Comparison of ENCODE assay signal across 10 cellular contexts in the genomic region with DNA sequence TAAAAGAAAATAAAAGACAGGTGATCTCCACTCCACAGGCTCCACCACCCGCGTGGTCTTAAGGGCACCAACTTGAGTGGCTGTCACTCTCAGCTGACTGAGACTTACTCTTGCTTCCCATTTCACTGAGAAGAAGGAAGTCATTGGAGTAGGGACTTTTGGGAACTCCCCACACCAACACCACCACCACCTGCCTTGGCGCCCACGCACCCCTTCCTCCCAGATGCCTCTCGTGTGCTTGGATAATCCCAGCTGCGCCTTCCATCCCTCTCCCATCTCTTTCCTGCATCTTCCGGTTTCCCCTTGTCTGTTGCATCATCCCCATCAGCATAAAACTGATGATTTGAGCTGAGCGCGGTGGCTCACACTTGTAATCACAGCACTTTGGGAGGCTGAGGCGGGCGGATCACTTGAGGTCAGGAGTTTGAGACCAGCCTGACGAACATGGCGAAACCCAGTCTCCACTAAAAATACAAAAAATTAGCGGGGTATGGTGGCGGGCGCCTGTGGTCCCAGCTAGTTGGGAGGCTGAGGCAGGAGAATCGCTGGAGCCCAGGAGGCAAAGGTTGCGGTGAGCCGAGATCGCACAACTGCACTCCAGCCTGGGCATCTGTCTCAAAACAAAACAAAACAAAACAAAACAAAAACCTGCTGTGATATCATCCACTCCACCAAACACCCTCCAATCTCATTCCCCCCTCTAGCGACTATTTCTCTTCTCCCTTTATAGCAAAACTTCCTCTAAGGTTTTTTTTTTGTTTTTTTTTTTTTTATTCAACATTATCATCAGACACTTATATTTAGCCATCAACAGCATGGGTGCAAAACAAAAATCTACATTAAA. TPM values are rescaled to one million over a fixed set of nuclear protein-coding genes. Genes with fewer than 3 reads are reported as not detected.
DNase-seq lines count a peak whose midpoint lies in the region; ATAC-seq and TF ChIP-seq lines count a peak whose summit lies in the region.
"Had no signal": no experiment of that assay in that cellular context is flagged by ENCODE, and none has a peak within 500 bp of the region (broad histone marks: within the 10 kb centered on the region; RNA-seq: fewer than 3 reads in every experiment).

No MANE protein-coding gene starts in this region.

- intact Hi-C loops in Right ventricle myocardium inferior (cut with DNase I) (no loop called here), cardiac septum (cut with DNase I) (no loop called here), OCI-LY7 (cut with micrococcal nuclease; ENCODE audit: unreplicated experiment) (loop anchor here (2.0 to 5.0 kb wide), 2 partner anchors 38 to 68 kb away; no protein-coding TSS in a partner anchor), heart left ventricle (cut with DNase I) (loop anchor here in 3 of 10 donors (2.0 to 5.0 kb wide), 3 partner anchors 24 to 63 kb away; partner anchors contain the start of gene SLC1A5 (in 1 of the 3)), upper lobe of right lung (cut with DNase I) (no loop called here), sigmoid colon (cut with DNase I) (no loop called here)

- 76 to 84% (median 81%) methylated on average over 21 of the region's 21 CpGs for WGBS in heart left ventricle, 4 donors
- WGBS in sigmoid colon, 2 donors, result 83 to 86% methylated on average over 21 of the region's 21 CpGs

- H3K4me2 ChIP-seq in OCI-LY7 (ENCODE audit: low read length), result peak overlapping the region; percentile 2; the same call in 1 of the 2 replicates

- H3K27ac ChIP-seq in OCI-LY7 (ENCODE audit: low read depth, low read length, poor library complexity, severe bottlenecking), result peak overlapping the region; percentile 5
- H3K27ac ChIP-seq in heart left ventricle, result peak overlapping the region in 1 of 12 donors; percentile 85
- peak overlapping the region; percentile 47 for H3K27ac ChIP-seq in upper lobe of right lung
- peak overlapping the region in 1 of 4 donors; percentile 34 for H3K27ac ChIP-seq in sigmoid colon

- DNase-seq in Right ventricle myocardium inferior (ENCODE audit: missing footprints) (no peak), cardiac septum (ENCODE audit: low spot score) (no peak), OCI-LY7 (ENCODE audit: low spot score) (peak; percentile 37), heart left ventricle (no peak), upper lobe of right lung (peak; percentile 80), NCI-H1105 (lab: John Stamatoyannopoulos, UW) (no peak), LoVo (ENCODE audit: low spot score) (no peak), sigmoid colon (no peak)
- DNase-seq: activated CD8-positive, alpha-beta memory T cell treated with anti-CD3 and anti-CD28 coated beads, Interleukin-2, amount 50 U/mL, for 4 hours; central memory CD4-positive, alpha-beta T cell had no signal

- H3K36me3 ChIP-seq in OCI-LY7 (ENCODE audit: insufficient read depth, low read length) (no peaks in the 10 kb centered on the region), heart left ventricle (no peaks in the 10 kb centered on the region), upper lobe of right lung (no peaks in the 10 kb centered on the region), sigmoid colon (no peaks in the 10 kb centered on the region)

- H3K9me3 ChIP-seq in OCI-LY7 (ENCODE audit: low read length), result no peaks in the 10 kb centered on the region; the same call in 1 of the 2 replicates
- no peaks in the 10 kb centered on the region for H3K9me3 ChIP-seq in heart left ventricle
- no peaks in the 10 kb centered on the region for H3K9me3 ChIP-seq in upper lobe of right lung
- H3K9me3 ChIP-seq in sigmoid colon, result no peaks in the 10 kb centered on the region

- peak overlapping the region; percentile 24; the same call in 1 of the 2 replicates for H2AFZ ChIP-seq in OCI-LY7 (ENCODE audit: low read length)

- H3K4me3 ChIP-seq in OCI-LY7 (ENCODE audit: low read depth, low read length, poor library complexity, severe bottlenecking) (no peak overlapping the region), heart left ventricle (no peak overlapping the region), upper lobe of right lung (no peak overlapping the region), sigmoid colon (no peak overlapping the region)

- H4K20me1 ChIP-seq in OCI-LY7 (ENCODE audit: insufficient read depth, low read length), result no peaks in the 10 kb centered on the region

- CTCF ChIA-PET in OCI-LY7 (lab: Charles Lee; ENCODE audit: unreplicated experiment), result no interaction called here

- H3K79me2 ChIP-seq in OCI-LY7 (ENCODE audit: insufficient read depth, low read depth, low read length), result no peaks in the 10 kb centered on the region

- no peaks in the 10 kb centered on the region for H3K9me2 ChIP-seq in OCI-LY7 (ENCODE audit: insufficient read depth, low read length)

- H3K27me3 ChIP-seq in heart left ventricle (no peaks in the 10 kb centered on the region), upper lobe of right lung (no peaks in the 10 kb centered on the region), sigmoid colon (no peaks in the 10 kb centered on the region)

- BruUV-seq in OCI-LY7 (replicated peaks; lab: Mats Ljungman, UMichigan), result no TSS peak

- peaks cover 31% of the 10 kb centered on the region for H3K4me1 ChIP-seq in OCI-LY7 (ENCODE audit: insufficient read depth, low read length, poor library complexity, severe bottlenecking)
- H3K4me1 ChIP-seq in heart left ventricle, result peaks cover 0 to 37% (median 0%) of the 10 kb centered on the region in 12 donors
- H3K4me1 ChIP-seq in upper lobe of right lung, result peaks cover 14% of the 10 kb centered on the region
- H3K4me1 ChIP-seq in sigmoid colon, result no peaks in the 10 kb centered on the region

- POLR2A ChIA-PET in OCI-LY7 (lab: Charles Lee), result interaction anchor here (0.8 kb wide), 1 partner anchor 20 kb away, joined by 3 read pairs; no protein-coding TSS in a partner anchor

- no peak for TF ChIP-seq EP300 in sigmoid colon (IDR thresholded peaks at IDR 0.05)

- peak; percentile 24 for ATAC-seq in Right ventricle myocardium inferior
- ATAC-seq in heart left ventricle, result peak in 3 of 4 donors; percentile 41 to 69 (median 56)
- ATAC-seq in upper lobe of right lung, result peak; percentile 80

- TF ChIP-seq CTCF in OCI-LY7 (conservative IDR thresholded peaks at IDR 0.05; ENCODE audit: low read length) (peak; percentile 42; the same call in 1 of the 2 replicates), heart left ventricle (IDR thresholded peaks at IDR 0.05) (peak in 1 of 12 donors; percentile 12), upper lobe of right lung (IDR thresholded peaks at IDR 0.05) (peak; percentile 9), sigmoid colon (IDR thresholded peaks at IDR 0.05) (no peak)

- no peak for TF ChIP-seq POLR2A in heart left ventricle (IDR thresholded peaks at IDR 0.05)
- no peak for TF ChIP-seq POLR2A in sigmoid colon (IDR thresholded peaks at IDR 0.05)

RNA-seq across cellular contexts. Expression of gene AP2S1, which starts 25.5 kb away (rescaled TPM):
- total RNA-seq in Right ventricle myocardium inferior (94.7 TPM), cardiac septum (77.3 TPM), OCI-LY7 (2022) (79.3 and 88.2 TPM in 2 replicates), heart left ventricle (100 to 1,000 TPM in 2 of 9 donors, 10 to 100 TPM in 7; 75.3 to 148 (median 84.5) TPM), upper lobe of right lung (101 TPM), sigmoid colon (10 to 100 TPM; 52.4 to 84.3 (median 73.0) TPM)
- total RNA-seq in OCI-LY7 (2014; rRNA removed; shearing (Covaris generic)), result 105 and 110 TPM in 2 replicates
- polyA plus RNA-seq in heart left ventricle (100 to 1,000 TPM in 1 of 2 donors, 10 to 100 TPM in 1; 85.8 to 166 TPM), sigmoid colon (100 to 1,000 TPM; 139 to 167 (median 163) TPM)

RNA-seq across cellular contexts. Expression of gene ARHGAP35, which starts 35.7 kb away (rescaled TPM):
- total RNA-seq in Right ventricle myocardium inferior (64.4 TPM), cardiac septum (93.0 TPM), OCI-LY7 (2022) (42.2 and 44.4 TPM in 2 replicates), heart left ventricle (10 to 100 TPM; 59.5 to 91.0 (median 77.2) TPM), upper lobe of right lung (63.8 TPM), sigmoid colon (10 to 100 TPM; 33.9 to 55.7 (median 36.7) TPM)
- 22.5 and 26.5 TPM in 2 replicates for total RNA-seq in OCI-LY7 (2014; rRNA removed; shearing (Covaris generic))
- polyA plus RNA-seq in heart left ventricle (10 to 100 TPM; 34.8 to 68.1 TPM), sigmoid colon (10 to 100 TPM; 11.4 to 35.6 (median 20.3) TPM)

RNA-seq across cellular contexts. Expression of gene SLC1A5, which starts 36.7 kb away (rescaled TPM):
- total RNA-seq in Right ventricle myocardium inferior (10.1 TPM), cardiac septum (6.8 TPM), OCI-LY7 (2022) (161 and 167 TPM in 2 replicates), heart left ventricle (10 to 100 TPM in 4 of 9 donors, 1 to 10 TPM in 5; 3.7 to 22.4 (median 8.9) TPM), upper lobe of right lung (133 TPM), sigmoid colon (10 to 100 TPM; 21.8 to 28.8 (median 24.8) TPM)
- 111 and 145 TPM in 2 replicates for total RNA-seq in OCI-LY7 (2014; rRNA removed; shearing (Covaris generic))
- polyA plus RNA-seq in heart left ventricle (10 to 100 TPM in 1 of 2 donors, 1 to 10 TPM in 1; 3.8 to 21.5 TPM), sigmoid colon (100 to 1,000 TPM in 1 of 3 donors, 10 to 100 TPM in 2; 24.7 to 122 (median 30.6) TPM)

Comparison
In these comparisons a context has a peak if more than half of its experiments do, and no peak if none do; other contexts are left out.
1. ATAC-seq: peak in every context shown above with its lines; median percentile 80 in upper lobe of right lung; 56 in heart left ventricle; 24 in Right ventricle myocardium inferior.
2. DNase-seq: peak in OCI-LY7 (single experiment) and upper lobe of right lung (single experiment); none in Right ventricle myocardium inferior (single experiment), cardiac septum (single experiment), heart left ventricle (0 of 5), NCI-H1105 (single experiment), LoVo (single experiment) and sigmoid colon (single experiment).
3. CTCF ChIP-seq: peak in OCI-LY7 (single experiment) and upper lobe of right lung (single experiment); none in sigmoid colon (0 of 4).